ENCODE assay signal across 9 cellular contexts in the genomic region with DNA sequence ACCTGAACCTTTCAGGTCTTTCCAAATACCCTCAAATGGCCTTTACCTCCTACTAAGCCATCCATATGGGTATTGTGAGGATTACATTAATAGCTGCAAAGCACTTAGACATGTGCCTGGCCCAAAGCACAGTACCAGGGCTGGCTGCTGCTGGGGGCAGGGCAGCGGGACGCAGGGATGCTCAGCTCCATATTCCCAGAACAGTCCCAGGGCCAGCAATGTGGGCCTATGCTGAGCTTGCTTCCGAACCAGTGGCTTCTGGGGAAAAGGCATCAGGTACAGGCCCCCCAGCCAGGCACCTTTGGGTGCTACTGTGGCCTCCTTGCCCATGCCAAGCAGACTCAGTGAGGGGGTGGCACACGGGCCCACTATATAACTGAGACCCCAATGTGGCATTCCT. TPM values are rescaled to one million over a fixed set of nuclear protein-coding genes. Genes with fewer than 3 reads are reported as not detected.
DNase-seq lines count a peak whose midpoint lies in the region; FAIRE-seq and TF ChIP-seq lines count a peak whose summit lies in the region.
"Had no signal": no experiment of that assay in that cellular context is flagged by ENCODE, and none has a peak within 500 bp of the region (broad histone marks: within the 10 kb centered on the region; RNA-seq: fewer than 3 reads in every experiment).

No MANE protein-coding gene starts in this region.

- dilution Hi-C loops in endothelial cell of umbilical vein (cut with MboI; ENCODE audit: extremely low pct_ligation_motif_present, low sequenced_read_pairs), result no loop called here

- H3K79me2 ChIP-seq in endothelial cell of umbilical vein (ENCODE audit: control insufficient read depth, insufficient read depth, low read length) (peaks cover 100% of the 10 kb centered on the region), OCI-LY7 (ENCODE audit: insufficient read depth, low read depth, low read length) (no peaks in the 10 kb centered on the region)

- no peak overlapping the region for H4K8ac ChIP-seq in neuronal stem cell (ENCODE audit: low read depth, low read length)

- H2BK120ac ChIP-seq in neuronal stem cell (ENCODE audit: low read depth, low read length), result no peak overlapping the region

- intact Hi-C loops in endothelial cell of umbilical vein (cut with micrococcal nuclease), result loop anchor here (1.0 to 2.0 kb wide), 3 partner anchors 10 to 58 kb away; a partner anchor contains a TSS
- intact Hi-C loops in sigmoid colon (cut with DNase I), result no loop called here
- intact Hi-C loops in OCI-LY7 (cut with micrococcal nuclease; ENCODE audit: unreplicated experiment), result no loop called here

- H3K4me2 ChIP-seq in endothelial cell of umbilical vein (ENCODE audit: insufficient read depth, low read length) (peak overlapping the region; percentile 39), OCI-LY7 (ENCODE audit: low read length) (no peak overlapping the region), neuronal stem cell (ENCODE audit: insufficient read depth, low read length, poor library complexity, severe bottlenecking) (no peak overlapping the region)

- WGBS in sigmoid colon, 2 donors, result 83 to 88% methylated on average over 4 of the region's 4 CpGs
- no CpG with 5 or more reads among the region's 4 CpGs for WGBS in neuronal stem cell (ENCODE audit: extremely low coverage in 2 of 2, insufficient read length in 2 of 2, insufficient replicate concordance in 1 of 2), 2 donors

- no peaks in the 10 kb centered on the region for H4K20me1 ChIP-seq in endothelial cell of umbilical vein (replicated peaks; ENCODE audit: control insufficient read depth, extremely low read depth, insufficient read depth, low read length)
- H4K20me1 ChIP-seq in OCI-LY7 (ENCODE audit: insufficient read depth, low read length), result no peaks in the 10 kb centered on the region

- no peak overlapping the region for H3K18ac ChIP-seq in neuronal stem cell (ENCODE audit: low read length)

- BruUV-seq in endothelial cell of umbilical vein (replicated peaks; lab: Mats Ljungman, UMichigan) (no TSS peak), OCI-LY7 (replicated peaks; lab: Mats Ljungman, UMichigan) (no TSS peak)

- H3K27me3 ChIP-seq in Peyer's patch (no peaks in the 10 kb centered on the region), endothelial cell of umbilical vein (ENCODE audit: control insufficient read depth in 2 of 2, insufficient read depth in 2 of 2, low read length in 2 of 2) (no peaks in the 10 kb centered on the region), sigmoid colon (no peaks in the 10 kb centered on the region), neuronal stem cell (ENCODE audit: control insufficient read depth in 3 of 3, insufficient read depth in 3 of 3, low read depth in 1 of 3, low read length in 3 of 3) (no peaks in the 10 kb centered on the region)

- H3K23ac ChIP-seq in neuronal stem cell (ENCODE audit: low read depth, low read length, poor library complexity), result no peak overlapping the region

- DNase-seq in D721Med (ENCODE audit: insufficient read length, low spot score), result peak; percentile 47
- no peak for DNase-seq in Peyer's patch
- DNase-seq in endothelial cell of umbilical vein (ENCODE audit: low read depth, low spot score), result no peak
- DNase-seq in sigmoid colon, result peak; percentile 54
- DNase-seq in NCI-H187 (lab: John Stamatoyannopoulos, UW), result no peak
- no peak for DNase-seq in OCI-LY7 (ENCODE audit: low spot score)
- DNase-seq in neuronal stem cell (ENCODE audit: low spot score), result no peak
- DNase-seq: cerebellar nuclear complex, immature natural killer cell had no signal

- CTCF ChIA-PET in endothelial cell of umbilical vein (lab: Charles Lee) (interaction anchor here (0.8 to 2.2 kb wide), 14 partner anchors 9 to 134 kb away, joined by 3 to 15 read pairs (median 5); no protein-coding TSS in a partner anchor), OCI-LY7 (lab: Charles Lee; ENCODE audit: unreplicated experiment) (no interaction called here)

- no peak overlapping the region for H2BK5ac ChIP-seq in neuronal stem cell (ENCODE audit: low read length)

- POLR2A ChIA-PET in endothelial cell of umbilical vein (lab: Charles Lee) (interaction anchor here (0.9 to 1.8 kb wide), 4 partner anchors 11 to 111 kb away, joined by 3 to 7 read pairs (median 4); a partner anchor contains a TSS), OCI-LY7 (lab: Charles Lee) (interaction anchor here (0.7 to 0.8 kb wide), 2 partner anchors 44 to 58 kb away, joined by 3 read pairs; no protein-coding TSS in a partner anchor)

- no peak overlapping the region for H2BK12ac ChIP-seq in neuronal stem cell (ENCODE audit: low read length)

- H3K4ac ChIP-seq in neuronal stem cell (ENCODE audit: low read length), result no peak overlapping the region

- peaks cover 7% of the 10 kb centered on the region for H3K79me1 ChIP-seq in neuronal stem cell (ENCODE audit: low read depth, low read length)

- TF ChIP-seq CTCF in D721Med (IDR thresholded peaks at IDR 0.05; ENCODE audit: insufficient read depth, missing control alignments) (no peak), Peyer's patch (IDR thresholded peaks at IDR 0.05) (no peak), endothelial cell of umbilical vein (IDR thresholded peaks at IDR 0.05; ENCODE audit: extremely low read depth in 1 of 2, insufficient read depth in 1 of 2, low read depth in 1 of 2, low read length in 2 of 2) (no peak), sigmoid colon (IDR thresholded peaks at IDR 0.05) (no peak), OCI-LY7 (conservative IDR thresholded peaks at IDR 0.05; ENCODE audit: low read length) (no peak)

- no peak overlapping the region for H2AK5ac ChIP-seq in neuronal stem cell (ENCODE audit: low read depth, low read length)

- H2AFZ ChIP-seq in endothelial cell of umbilical vein (ENCODE audit: low read depth, low read length), result no peak overlapping the region
- H2AFZ ChIP-seq in OCI-LY7 (ENCODE audit: low read length), result no peak overlapping the region
- no peak overlapping the region for H2AFZ ChIP-seq in neuronal stem cell (ENCODE audit: low read length)

- H4K91ac ChIP-seq in neuronal stem cell (ENCODE audit: low read depth, low read length, poor library complexity), result no peak overlapping the region

- no peak for TF ChIP-seq EP300 in sigmoid colon (IDR thresholded peaks at IDR 0.05)

- no peaks in the 10 kb centered on the region for H3K9me1 ChIP-seq in endothelial cell of umbilical vein (replicated peaks; ENCODE audit: control insufficient read depth, extremely low read depth, insufficient read depth, low read length)

- H3K9me3 ChIP-seq in Peyer's patch, result no peaks in the 10 kb centered on the region
- H3K9me3 ChIP-seq in endothelial cell of umbilical vein (replicated peaks; ENCODE audit: control insufficient read depth, insufficient read depth, low read length), result no peaks in the 10 kb centered on the region
- no peaks in the 10 kb centered on the region for H3K9me3 ChIP-seq in sigmoid colon
- no peaks in the 10 kb centered on the region for H3K9me3 ChIP-seq in OCI-LY7 (ENCODE audit: low read length)
- H3K9me3 ChIP-seq in neuronal stem cell (replicated peaks in 1 of 2; ENCODE audit: control insufficient read depth in 2 of 2, insufficient read depth in 1 of 2, low read depth in 1 of 2, low read length in 2 of 2), result peaks cover 0 to under 1% of the 10 kb centered on the region in 2 donors

- FAIRE-seq in D721Med (lab: Jason Lieb, UNC) (no peak), endothelial cell of umbilical vein (lab: Jason Lieb, UNC) (peak; percentile 40)

- H3K27ac ChIP-seq in Peyer's patch (peak overlapping the region in 3 of 4 donors; percentile 3 to 95 (median 65)), endothelial cell of umbilical vein (ENCODE audit: insufficient read depth, low read depth, low read length) (peak overlapping the region; percentile 22), sigmoid colon (peak overlapping the region; percentile 98 to 100 (median 100)), OCI-LY7 (ENCODE audit: low read depth, low read length, poor library complexity, severe bottlenecking) (no peak overlapping the region), neuronal stem cell (replicated peaks; ENCODE audit: low read length) (no peak overlapping the region)

- H3K14ac ChIP-seq in neuronal stem cell (ENCODE audit: low read length), result no peak overlapping the region

- H3K36me3 ChIP-seq in Peyer's patch (no peaks in the 10 kb centered on the region), endothelial cell of umbilical vein (ENCODE audit: control insufficient read depth in 2 of 2, extremely low read depth in 1 of 2, insufficient read depth in 2 of 2, low read length in 2 of 2) (peaks cover 8 to 23% of the 10 kb centered on the region in 2 experiments), sigmoid colon (peaks cover 3 to 23% (median 15%) of the 10 kb centered on the region in 4 donors), OCI-LY7 (ENCODE audit: insufficient read depth, low read length) (no peaks in the 10 kb centered on the region), neuronal stem cell (replicated peaks in 1 of 2; ENCODE audit: control insufficient read depth in 2 of 2, insufficient read depth in 2 of 2, low read length in 2 of 2) (peaks cover 7 to 40% of the 10 kb centered on the region in 2 donors)

- no peak overlapping the region for H3K9ac ChIP-seq in endothelial cell of umbilical vein (replicated peaks; ENCODE audit: extremely low read depth, insufficient read depth, low read length)
- no peak overlapping the region for H3K9ac ChIP-seq in neuronal stem cell (ENCODE audit: low read depth, low read length, poor library complexity)

- H2BK15ac ChIP-seq in neuronal stem cell (ENCODE audit: low read length), result no peak overlapping the region

- H3K9me2 ChIP-seq in OCI-LY7 (ENCODE audit: insufficient read depth, low read length), result no peaks in the 10 kb centered on the region

- H3K4me1 ChIP-seq in Peyer's patch (peaks cover 0 to 74% (median 7%) of the 10 kb centered on the region in 4 donors), endothelial cell of umbilical vein (ENCODE audit: control insufficient read depth, extremely low read depth, insufficient read depth, low read length) (peaks cover 70% of the 10 kb centered on the region), sigmoid colon (peaks cover 0 to 100% (median 100%) of the 10 kb centered on the region in 4 donors), OCI-LY7 (ENCODE audit: insufficient read depth, low read length, poor library complexity, severe bottlenecking) (no peaks in the 10 kb centered on the region), neuronal stem cell (ENCODE audit: control insufficient read depth in 2 of 2, insufficient read depth in 1 of 2, low read depth in 1 of 2, low read length in 2 of 2) (peaks cover 5 to 20% of the 10 kb centered on the region in 2 donors)

- no peak overlapping the region for H3K4me3 ChIP-seq in Peyer's patch
- peak overlapping the region in 1 of 3 experiments; percentile 20 for H3K4me3 ChIP-seq in endothelial cell of umbilical vein (replicated peaks in 1 of 3; ENCODE audit: insufficient read depth in 1 of 3, low read depth in 1 of 3, low read length in 3 of 3)
- H3K4me3 ChIP-seq in sigmoid colon, result peak overlapping the region in 2 of 4 donors; percentile 1 to 4
- no peak overlapping the region for H3K4me3 ChIP-seq in OCI-LY7 (ENCODE audit: low read depth, low read length, poor library complexity, severe bottlenecking)
- no peak overlapping the region for H3K4me3 ChIP-seq in neuronal stem cell (ENCODE audit: low read length in 2 of 2)

- TF ChIP-seq POLR2A in Peyer's patch (IDR thresholded peaks at IDR 0.05) (no peak), endothelial cell of umbilical vein (IDR thresholded peaks at IDR 0.05; ENCODE audit: low read depth, low read length) (no peak), sigmoid colon (IDR thresholded peaks at IDR 0.05) (no peak)

RNA-seq across cellular contexts. Expression of a gene that starts 10.4 kb away (rescaled TPM):
- 100 to 1,000 TPM in 1 of 4 donors, 10 to 100 TPM in 3; 40.3 to 585 (median 80.1) TPM for total RNA-seq in Peyer's patch
- 442 and 443 TPM in 2 replicates for total RNA-seq in endothelial cell of umbilical vein
- 463 and 633 TPM in 2 replicates for polyA plus RNA-seq in endothelial cell of umbilical vein
- polyA plus RNA-seq in endothelial cell of umbilical vein (2011; cell fraction: cytosol; rRNA removed), result 379 and 382 TPM in 2 replicates
- polyA plus RNA-seq in endothelial cell of umbilical vein (2011; cell fraction: nucleus; rRNA removed), result 777 and 896 TPM in 2 replicates
- polyA plus RNA-seq in endothelial cell of umbilical vein (2012), result 398 and 442 TPM in 2 replicates
- 744 and 789 TPM in 2 replicates for polyA minus RNA-seq in endothelial cell of umbilical vein
- 104 TPM for polyA minus RNA-seq in endothelial cell of umbilical vein (2011; cell fraction: cytosol; rRNA and poly(A)+ RNA removed)
- polyA minus RNA-seq in endothelial cell of umbilical vein (2011; cell fraction: nucleus; rRNA and poly(A)+ RNA removed), result 424 and 544 TPM in 2 replicates
- 1,000 to 10,000 TPM in 1 of 4 donors, 100 to 1,000 TPM in 3; 372 to 1,069 (median 688) TPM for total RNA-seq in sigmoid colon
- 10 to 100 TPM; 20.1 to 98.1 (median 24.0) TPM for polyA plus RNA-seq in sigmoid colon
- total RNA-seq in OCI-LY7 (2014; rRNA removed; shearing (Covaris generic)), result 0.39 and 1.8 TPM in 2 replicates
- 0.51 and 1.2 TPM in 2 replicates for total RNA-seq in OCI-LY7 (2022)
- 88.8 TPM for polyA plus RNA-seq in neuronal stem cell (2013, experiment 1 of 2)
- 87.0 TPM for polyA plus RNA-seq in neuronal stem cell (2013, experiment 2 of 2)

Comparison
In these comparisons a context has a peak if more than half of its experiments do, and no peak if none do; other contexts are left out.
1. DNase-seq: peak in D721Med (single experiment) and sigmoid colon (single experiment); none in Peyer's patch (0 of 3), endothelial cell of umbilical vein (single experiment), NCI-H187 (0 of 2), OCI-LY7 (single experiment) and neuronal stem cell (single experiment).
2. H3K27ac ChIP-seq: peak in Peyer's patch (3 of 4), endothelial cell of umbilical vein (single experiment) and sigmoid colon (4 of 4); none in OCI-LY7 (single experiment) and neuronal stem cell (single experiment).
3. RNA of a gene that starts 10.4 kb away (total RNA-seq): 372 to 1,069 TPM in sigmoid colon, 442 to 443 TPM in endothelial cell of umbilical vein and 40.3 to 585 TPM in Peyer's patch; 0.39 to 1.8 TPM in OCI-LY7; every median in the first group is over 10 times any median in the second.